24 cellular contexts compared by ENCODE assay signal in genomic region chr1:221648201-221648600, GRCh38.
"Had no signal": no experiment of that assay in that cellular context is flagged by ENCODE, and none has a peak within 500 bp of the region (broad histone marks: within the 10 kb centered on the region; RNA-seq: fewer than 3 reads in every experiment).

No MANE protein-coding gene starts in this region.

- H3K36me3 ChIP-seq: gastroesophageal sphincter, heart right ventricle, lower lobe of right lung, pancreas, right lobe of liver, suprapubic skin, transverse colon, upper lobe of right lung, uterus had no signal

- H3K27me3 ChIP-seq: gastroesophageal sphincter, heart right ventricle, pancreas, right lobe of liver, suprapubic skin, transverse colon, upper lobe of right lung, uterus had no signal

- H3K27ac Mint-ChIP-seq: effector memory CD8-positive, alpha-beta T cell; memory B cell; natural killer cell; stimulated activated naive CD8-positive, alpha-beta T cell treated with anti-CD3 and anti-CD28 coated beads, Interleukin-15, amount 100 ng/mL, for 72 hours had no signal

- H3K4me1 ChIP-seq: gastroesophageal sphincter, heart right ventricle, lower lobe of right lung, pancreas, right lobe of liver, suprapubic skin, transverse colon, upper lobe of right lung, uterus had no signal

- H3K4me1 Mint-ChIP-seq: natural killer cell; stimulated activated naive CD8-positive, alpha-beta T cell treated with anti-CD3 and anti-CD28 coated beads, Interleukin-15, amount 100 ng/mL, for 72 hours had no signal

- H3K27ac ChIP-seq: gastroesophageal sphincter, heart right ventricle, lower lobe of right lung, pancreas, right lobe of liver, suprapubic skin, transverse colon, upper lobe of right lung, uterus had no signal

- ATAC-seq: effector memory CD8-positive, alpha-beta T cell; gastroesophageal sphincter; heart right ventricle; left ventricle myocardium superior; lower lobe of right lung; natural killer cell; pancreas; right lobe of liver; stimulated activated naive CD8-positive, alpha-beta T cell treated with anti-CD3 and anti-CD28 coated beads, Interleukin-15, amount 100 ng/mL, for 72 hours; upper lobe of right lung had no signal

- DNase-seq: cortex of kidney; effector memory CD8-positive, alpha-beta T cell; glutamatergic neuron; heart right ventricle; hippocampal formation; islet precursor cell; kidney glomerular epithelial cell; left ventricle myocardium superior; lower lobe of right lung; natural killer cell; occipital lobe; pancreas; right lobe of liver; small intestine; stimulated activated CD4-positive, alpha-beta T cell treated with anti-CD3 and anti-CD28 coated beads, Interleukin-15, amount 100 ng/mL, for 24 hours; stimulated activated CD4-positive, alpha-beta T cell treated with anti-CD3 and anti-CD28 coated beads, Interleukin-2, amount 100 ng/mL, for 48 hours; stimulated activated naive CD4-positive, alpha-beta T cell; stimulated activated naive CD8-positive, alpha-beta T cell treated with anti-CD3 and anti-CD28 coated beads, Interleukin-15, amount 100 ng/mL, for 72 hours; transverse colon; upper lobe of right lung; uterus had no signal

- H3K4me3 Mint-ChIP-seq: effector memory CD8-positive, alpha-beta T cell; memory B cell; natural killer cell; stimulated activated naive CD8-positive, alpha-beta T cell treated with anti-CD3 and anti-CD28 coated beads, Interleukin-15, amount 100 ng/mL, for 72 hours had no signal

- H3K9me3 Mint-ChIP-seq: effector memory CD8-positive, alpha-beta T cell; natural killer cell had no signal

- H3K36me3 Mint-ChIP-seq: memory B cell, natural killer cell had no signal

- H3K9me3 ChIP-seq: gastroesophageal sphincter, lower lobe of right lung, pancreas, right lobe of liver, suprapubic skin, transverse colon, upper lobe of right lung, uterus had no signal

- H3K4me3 ChIP-seq: gastroesophageal sphincter, heart right ventricle, lower lobe of right lung, pancreas, right lobe of liver, suprapubic skin, transverse colon, upper lobe of right lung, uterus had no signal
